Comparison of ENCODE assay signal across 28 cellular contexts in the genomic region with DNA sequence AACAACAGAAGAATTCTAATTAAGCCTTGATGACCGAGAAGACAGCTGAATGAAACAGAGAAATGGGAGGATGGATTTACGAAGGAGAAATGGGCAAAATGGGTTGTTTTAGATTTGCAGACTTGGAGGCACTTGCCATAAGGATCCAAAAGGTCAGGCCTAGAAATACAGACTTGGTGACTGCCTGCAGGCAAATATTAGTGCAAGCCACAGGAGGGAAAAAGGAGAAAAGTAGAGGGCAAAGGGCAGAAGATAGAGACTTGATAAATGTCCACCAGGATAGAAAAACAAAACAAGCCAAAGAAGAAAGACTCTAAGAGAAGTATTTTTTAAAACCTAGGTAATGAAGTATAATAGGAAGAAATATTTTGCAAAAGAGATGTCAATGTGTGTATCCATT. TPM values are rescaled to one million over a fixed set of nuclear protein-coding genes. Genes with fewer than 3 reads are reported as not detected.
A peak's percentile ranks its signal among the peaks of the same experiment; 100 is the strongest.
DNase-seq lines count a peak whose midpoint lies in the region; ATAC-seq, FAIRE-seq and TF ChIP-seq lines count a peak whose summit lies in the region.
"Had no signal": no experiment of that assay in that cellular context is flagged by ENCODE, and none has a peak within 500 bp of the region (broad histone marks: within the 10 kb centered on the region; RNA-seq: fewer than 3 reads in every experiment).

No MANE protein-coding gene starts in this region.

- H3K9me3 Mint-ChIP-seq in WTC11: peaks cover 2% of the 10 kb centered on the region
- H3K9me3 Mint-ChIP-seq: activated T-helper 2 cell treated with anti-CD3 and anti-CD28 coated beads, Interferon-gamma antibody, Interleukin-2, Interleukin-4, amounts not matched to agents 10 μg/mL and 5 μg/mL and 100 μg/mL, durations not matched to agents 14 hours and 24 hours and 36 hours; HFFc6; stimulated activated effector memory CD8-positive, alpha-beta T cell treated with anti-CD3 and anti-CD28 coated beads, Interleukin-12 subunit alpha, Interleukin-12 subunit beta, amount 100 ng/mL, for 72 hours; type B pancreatic cell had no signal

- H3K36me3 ChIP-seq in HUES6 (ENCODE audit: control insufficient read depth, insufficient read depth, low read length) (no peaks in the 10 kb centered on the region), HepG2 (replicated peaks in 1 of 2; ENCODE audit: control insufficient read depth in 1 of 2, insufficient read depth in 2 of 2, low read length in 2 of 2) (peaks cover 0 to 3% of the 10 kb centered on the region in 2 experiments; a peak in 2 of 5 replicates), small intestine (ENCODE audit: control insufficient read depth in 2 of 2, insufficient read depth in 2 of 2, low read length in 2 of 2) (no peaks in the 10 kb centered on the region)
- H3K36me3 ChIP-seq: gastrocnemius medialis had no signal

- H3K9me3 ChIP-seq in HUES6 (ENCODE audit: control insufficient read depth, insufficient read depth, low read depth, low read length) (no peaks in the 10 kb centered on the region), HepG2 (ENCODE audit: low read length) (no peaks in the 10 kb centered on the region), small intestine (ENCODE audit: control insufficient read depth, low read depth) (no peaks in the 10 kb centered on the region)
- H3K9me3 ChIP-seq: gastrocnemius medialis had no signal

- 49% methylated on average over 2 of the region's 2 CpGs for WGBS in HepG2 (ENCODE audit: low lambda C conversion rate)
- 77 to 87% (median 82%) methylated on average over 2 of the region's 2 CpGs for WGBS in small intestine, 3 donors

- H3K4me3 ChIP-seq in HUES6 (ENCODE audit: low read depth, low read length): no peak overlapping the region
- no peak overlapping the region; a peak in 1 of 6 replicates for H3K4me3 ChIP-seq in HepG2 (replicated peaks in 1 of 3; ENCODE audit: insufficient read depth in 1 of 3, low read depth in 2 of 3, low read length in 3 of 3)
- no peak overlapping the region for H3K4me3 ChIP-seq in small intestine (ENCODE audit: low read depth in 1 of 2, low read length in 2 of 2)
- H3K4me3 ChIP-seq: gastrocnemius medialis had no signal

- DNase-seq in WTC11 (ENCODE audit: low spot score): no peak
- peak; percentile 61 for DNase-seq in HepG2 (ENCODE audit: low spot score)
- peak; percentile 51 for DNase-seq in small intestine
- DNase-seq in activated CD4-positive, CD25-positive, alpha-beta regulatory T cell treated with anti-CD3 and anti-CD28 coated beads, Interleukin-2, amount 50 U/mL, for 72 hours: no peak
- no peak for DNase-seq in NOMO-1 treated with DMSO at 0.1 percent for 48 hours (lab: John Stamatoyannopoulos, UW; ENCODE audit: unreplicated experiment)
- no peak for DNase-seq in LoVo (ENCODE audit: low spot score)
- DNase-seq: activated CD4-positive, alpha-beta T cell treated with anti-CD3 and anti-CD28 coated beads for 4 hours; activated naive CD4-positive, alpha-beta T cell treated with anti-CD3 and anti-CD28 coated beads, Interleukin-2, amount 50 U/mL, for 16 hours; amniotic stem cell; C1 segment of cervical spinal cord; Calu3; DND-41; gastrocnemius medialis; HFFc6; immature natural killer cell; mesendoderm; NCI-H1436; NCI-H2107; NCI-H748 treated with DMSO at 0.1 percent for 48 hours; occipital lobe; SIG-M5; T-helper 9 cell had no signal

- H3K27me3 ChIP-seq in HUES6 (ENCODE audit: control insufficient read depth, insufficient read depth, low read length) (no peaks in the 10 kb centered on the region), HepG2 (ENCODE audit: control insufficient read depth in 1 of 2, insufficient read depth in 2 of 2, low read length in 2 of 2) (no peaks in the 10 kb centered on the region), small intestine (ENCODE audit: control insufficient read depth in 2 of 2, insufficient read depth in 2 of 2, low read length in 2 of 2) (no peaks in the 10 kb centered on the region)
- H3K27me3 ChIP-seq: gastrocnemius medialis had no signal

- H4K20me1 ChIP-seq in HepG2 (ENCODE audit: insufficient read depth, low read length): no peaks in the 10 kb centered on the region

- CTCF ChIA-PET in WTC11 (lab: Charles Lee): no interaction called here
- CTCF ChIA-PET in HepG2 (lab: Yijun Ruan, JAX; ENCODE audit: low intra/inter-chr PET ratio, low total read pairs): no interaction called here

- H2AFZ ChIP-seq in HepG2 (ENCODE audit: low read length): no peak overlapping the region

- H3K9ac ChIP-seq in HUES6 (ENCODE audit: low read length): no peak overlapping the region
- H3K9ac ChIP-seq in HepG2 (ENCODE audit: insufficient read depth, low read depth, low read length): no peak overlapping the region

- ATAC-seq in WTC11: no peak
- ATAC-seq in HepG2: peak; percentile 78
- ATAC-seq: gastrocnemius medialis; stimulated activated effector memory CD8-positive, alpha-beta T cell treated with anti-CD3 and anti-CD28 coated beads, Interleukin-12 subunit alpha, Interleukin-12 subunit beta, amount 100 ng/mL, for 72 hours had no signal

- H3K4me1 ChIP-seq in HUES6 (ENCODE audit: control insufficient read depth, insufficient read depth, low read length) (peaks cover 59% of the 10 kb centered on the region), HepG2 (ENCODE audit: insufficient read depth, low read length) (peaks cover 50% of the 10 kb centered on the region), small intestine (ENCODE audit: control insufficient read depth in 2 of 2, insufficient read depth in 1 of 2, low read depth in 1 of 2, low read length in 1 of 2) (peaks cover 0 to 9% of the 10 kb centered on the region in 2 donors)
- H3K4me1 ChIP-seq: gastrocnemius medialis had no signal

- peaks cover 22% of the 10 kb centered on the region for H3K27me3 Mint-ChIP-seq in WTC11 (ENCODE audit: low read depth)
- H3K27me3 Mint-ChIP-seq: type B pancreatic cell had no signal

- BruUV-seq in HepG2 (replicated peaks; lab: Mats Ljungman, UMichigan): no TSS peak

- H3K79me2 ChIP-seq in HepG2 (ENCODE audit: insufficient read depth, low read length): no peaks in the 10 kb centered on the region

- peaks cover 67% of the 10 kb centered on the region for H3K4me1 Mint-ChIP-seq in WTC11
- H3K4me1 Mint-ChIP-seq: immature natural killer cell; stimulated activated effector memory CD8-positive, alpha-beta T cell treated with anti-CD3 and anti-CD28 coated beads, Interleukin-12 subunit alpha, Interleukin-12 subunit beta, amount 100 ng/mL, for 72 hours had no signal

- TF ChIP-seq POLR2A in HepG2 (IDR thresholded peaks at IDR 0.05; ENCODE audit: insufficient read depth in 1 of 2, low read depth in 2 of 2, low read length in 2 of 2): no peak

- FAIRE-seq in HepG2 (lab: Jason Lieb, UNC) (peak; percentile 56), small intestine (lab: Jason Lieb, UNC) (no peak)
- FAIRE-seq: bronchial epithelial cell, colon had no signal

- H3K27ac Mint-ChIP-seq in WTC11: peak overlapping the region; percentile 10
- H3K27ac Mint-ChIP-seq: activated T-helper 2 cell treated with anti-CD3 and anti-CD28 coated beads, Interferon-gamma antibody, Interleukin-2, Interleukin-4, amounts not matched to agents 10 μg/mL and 5 μg/mL and 100 μg/mL, durations not matched to agents 14 hours and 24 hours and 36 hours; HFFc6; immature natural killer cell; stimulated activated effector memory CD8-positive, alpha-beta T cell treated with anti-CD3 and anti-CD28 coated beads, Interleukin-12 subunit alpha, Interleukin-12 subunit beta, amount 100 ng/mL, for 72 hours; type B pancreatic cell had no signal

- TF ChIP-seq EP300 in HepG2 (IDR thresholded peaks at IDR 0.05; ENCODE audit: low read depth in 2 of 2, low read length in 2 of 2) (peak in 1 of 2 experiments; percentile 37; a peak in 1 of 4 replicates), HepG2 (CRISPR knock-in tag; IDR thresholded peaks at IDR 0.05; ENCODE audit: borderline replicate concordance) (no peak)

- H3K36me3 Mint-ChIP-seq in WTC11: peaks cover 11% of the 10 kb centered on the region
- H3K36me3 Mint-ChIP-seq: stimulated activated effector memory CD8-positive, alpha-beta T cell treated with anti-CD3 and anti-CD28 coated beads, Interleukin-12 subunit alpha, Interleukin-12 subunit beta, amount 100 ng/mL, for 72 hours had no signal

- no peak for TF ChIP-seq RAD21 in HepG2 (CRISPR knock-in tag; IDR thresholded peaks at IDR 0.05)

- no peak overlapping the region; the same call in 1 of the 2 replicates for H3K4me3 Mint-ChIP-seq in WTC11
- H3K4me3 Mint-ChIP-seq: HFFc6; immature natural killer cell; stimulated activated effector memory CD8-positive, alpha-beta T cell treated with anti-CD3 and anti-CD28 coated beads, Interleukin-12 subunit alpha, Interleukin-12 subunit beta, amount 100 ng/mL, for 72 hours; type B pancreatic cell had no signal

- H3K4me2 ChIP-seq in HepG2 (ENCODE audit: low read depth, low read length): peak overlapping the region; percentile 26; the same call in 1 of the 2 replicates

- intact Hi-C loops in HepG2 (cut with micrococcal nuclease; ENCODE audit: unreplicated experiment): no loop called here

- 0 out of 2 replicates have a peak overlapping the region, but pooled peaks have one; percentile 7 for H3K27ac ChIP-seq in HUES6 (ENCODE audit: low read depth, low read length)
- H3K27ac ChIP-seq in HepG2 (ENCODE audit: extremely low read length, insufficient read depth, low read length): peak overlapping the region; percentile 44
- no peak overlapping the region for H3K27ac ChIP-seq in small intestine (ENCODE audit: low read depth in 1 of 2, low read length in 1 of 2)
- H3K27ac ChIP-seq: gastrocnemius medialis had no signal

- POLR2A ChIA-PET in WTC11 (lab: Charles Lee) (no interaction called here), HepG2 (lab: Yijun Ruan, JAX) (no interaction called here)

- no peak for TF ChIP-seq CTCF in WTC11 (IDR thresholded peaks at IDR 0.05)
- TF ChIP-seq CTCF in HepG2 (CRISPR knock-in tag; IDR thresholded peaks at IDR 0.05): no peak

- in situ Hi-C loops in HepG2 (cut with HindIII; ENCODE audit: extremely low pct_ligation_motif_present, low pct_unique_long_range_greater_than_20kb): no loop called here

RNA-seq across cellular contexts. Expression of gene CCDC34, which starts 13.1 kb away (rescaled TPM):
- total RNA-seq in WTC11 (2021) (18.9 to 23.7 TPM (median 22.8 TPM) in 3 replicates), HepG2 (2016; rRNA removed; fragmentation: Illumina TruSeq; extraction: Trizol) (34.3 and 37.9 TPM in 2 replicates)
- total RNA-seq in HepG2 (2016; cell fraction: cytosol; rRNA removed; fragmentation: Illumina TruSeq; extraction: Trizol; ENCODE audit: low read depth): 10.7 and 11.6 TPM in 2 replicates
- total RNA-seq in HepG2 (2016; cell fraction: insoluble cytoplasmic fraction; rRNA removed; fragmentation: Illumina TruSeq; extraction: Trizol): 35.1 and 40.9 TPM in 2 replicates
- total RNA-seq in HepG2 (2016; cell fraction: membrane; rRNA removed; fragmentation: Illumina TruSeq; extraction: Trizol): 18.2 and 19.0 TPM in 2 replicates
- total RNA-seq in HepG2 (2016; cell fraction: nucleus; rRNA removed; fragmentation: Illumina TruSeq; extraction: Trizol): 16.1 and 19.6 TPM in 2 replicates
- polyA plus RNA-seq in HepG2 (2011; rRNA removed) (3.2 and 7.6 TPM in 2 replicates), small intestine (10 to 100 TPM in 1 of 3 donors, 1 to 10 TPM in 2; 6.2 to 17.6 (median 6.3) TPM)
- 3.7 and 5.9 TPM in 2 replicates for polyA plus RNA-seq in HepG2 (2011; cell fraction: cytosol; rRNA removed)
- polyA plus RNA-seq in HepG2 (2011; cell fraction: nucleus; rRNA removed): 2.3 and 2.6 TPM in 2 replicates
- polyA plus RNA-seq in HepG2 (2012): 7.7 and 20.2 TPM in 2 replicates
- 7.5 and 10.1 TPM in 2 replicates for polyA plus RNA-seq in HepG2 (2016; cell fraction: cytosol; fragmentation: Illumina TruSeq; extraction: Trizol; ENCODE audit: low read depth)
- 54.7 and 54.9 TPM in 2 replicates for polyA plus RNA-seq in HepG2 (2016; cell fraction: insoluble cytoplasmic fraction; fragmentation: Illumina TruSeq; extraction: Trizol; ENCODE audit: low read depth)
- 14.2 and 15.6 TPM in 2 replicates for polyA plus RNA-seq in HepG2 (2016; cell fraction: membrane; fragmentation: Illumina TruSeq; extraction: Trizol; ENCODE audit: low read depth)
- 22.5 and 25.2 TPM in 2 replicates for polyA plus RNA-seq in HepG2 (2016; cell fraction: nucleus; fragmentation: Illumina TruSeq; extraction: Trizol; ENCODE audit: insufficient read depth, low read depth)
- polyA minus RNA-seq in HepG2 (2011; rRNA and poly(A)+ RNA removed; ENCODE audit: low replicate concordance): 6.1 and 10.4 TPM in 2 replicates
- 3.0 and 3.5 TPM in 2 replicates for polyA minus RNA-seq in HepG2 (2011; cell fraction: cytosol; rRNA and poly(A)+ RNA removed)
- 15.7 and 17.0 TPM in 2 replicates for polyA minus RNA-seq in HepG2 (2011; cell fraction: nucleus; rRNA and poly(A)+ RNA removed)

Comparison
In these comparisons a context has a peak if more than half of its experiments do, and no peak if none do; other contexts are left out.
1. H3K27ac ChIP-seq: peak in HUES6 (single experiment) and HepG2 (single experiment); none in small intestine (0 of 2).
2. DNase-seq: peak in HepG2 (single experiment) and small intestine (single experiment); none in WTC11 (single experiment), activated CD4-positive, CD25-positive, alpha-beta regulatory T cell treated with anti-CD3 and anti-CD28 coated beads, Interleukin-2, amount 50 U/mL, for 72 hours (single experiment), NOMO-1 treated with DMSO at 0.1 percent for 48 hours (single experiment) and LoVo (single experiment).